In the genomic region with DNA sequence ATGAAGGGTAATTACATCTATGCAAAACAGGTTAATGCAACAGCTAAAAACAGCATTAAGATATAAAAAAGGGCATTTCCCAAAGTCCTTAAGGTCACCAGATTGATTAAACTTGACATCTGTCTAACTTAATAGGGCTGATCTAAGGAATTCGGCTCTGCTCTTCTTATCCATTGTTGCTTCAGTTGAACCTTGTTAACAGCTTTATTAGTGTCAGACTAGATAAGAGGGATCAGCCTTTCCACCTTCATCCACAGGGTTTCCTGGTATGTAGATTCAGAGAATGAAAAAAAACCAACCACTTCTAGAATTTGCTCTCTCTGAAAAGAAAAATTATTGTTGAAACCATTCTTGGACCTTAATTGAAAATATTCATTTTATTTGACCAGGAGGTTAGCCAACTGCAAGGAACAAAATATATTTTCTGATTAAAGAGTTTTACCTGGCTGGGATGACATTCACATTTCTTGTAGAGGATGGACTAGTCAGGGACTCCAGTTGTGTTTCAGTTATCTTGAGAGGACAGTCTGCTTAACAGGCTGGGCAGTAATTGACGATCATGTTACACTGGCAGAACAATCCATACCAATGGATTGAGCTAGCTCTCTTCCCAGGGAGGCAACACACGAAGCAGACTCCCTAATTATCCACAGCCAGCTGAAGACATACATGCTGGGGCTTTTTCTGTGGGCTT, we compare ENCODE assay signal across 24 cellular contexts.
DNase-seq lines count a peak whose midpoint lies in the region; ATAC-seq and TF ChIP-seq lines count a peak whose summit lies in the region.
"Had no signal": no experiment of that assay in that cellular context is flagged by ENCODE, and none has a peak within 500 bp of the region (broad histone marks: within the 10 kb centered on the region; RNA-seq: fewer than 3 reads in every experiment).

No MANE protein-coding gene starts in this region.

- H3K9me3 ChIP-seq in HUES6 (ENCODE audit: control insufficient read depth, insufficient read depth, low read depth, low read length) (no peaks in the 10 kb centered on the region), PC-9 (ENCODE audit: insufficient read depth, low read depth) (no peaks in the 10 kb centered on the region), mesodermal cell (ENCODE audit: control insufficient read depth, low read length) (no peaks in the 10 kb centered on the region)
- H3K9me3 ChIP-seq: heart right ventricle, left lung, testis had no signal

- no peaks in the 10 kb centered on the region for H3K27me3 ChIP-seq in HUES6 (ENCODE audit: control insufficient read depth, insufficient read depth, low read length)
- H3K27me3 ChIP-seq in PC-9 (ENCODE audit: insufficient read depth, low read depth) = no peaks in the 10 kb centered on the region
- H3K27me3 ChIP-seq: heart right ventricle, left lung, testis had no signal

- POLR2A ChIA-PET in PC-9 (lab: Charles Lee; ENCODE audit: unreplicated experiment) = no interaction called here

- no peaks in the 10 kb centered on the region for H4K20me1 ChIP-seq in PC-9 (ENCODE audit: insufficient read depth)

- BruUV-seq in PC-9 (replicated peaks; lab: Mats Ljungman, UMichigan) = no TSS peak

- H3K79me2 ChIP-seq in PC-9 (ENCODE audit: low read depth) = no peaks in the 10 kb centered on the region

- H3K4me1 ChIP-seq in HUES6 (ENCODE audit: control insufficient read depth, insufficient read depth, low read length) (peaks cover 45% of the 10 kb centered on the region), PC-9 (replicated peaks; ENCODE audit: insufficient read depth) (no peaks in the 10 kb centered on the region), mesodermal cell (ENCODE audit: control insufficient read depth, insufficient read depth, low read length, poor library complexity, severe bottlenecking) (peaks cover 13% of the 10 kb centered on the region)
- H3K4me1 ChIP-seq: left lung, testis had no signal

- 24% methylated on average over 3 of the region's 3 CpGs; no CpG with 5 or more reads in 1 of the 2 experiments for WGBS in mesodermal cell (ENCODE audit: insufficient coverage in 2 of 2), 2 experiments

- 0 out of 2 replicates have a peak overlapping the region, but pooled peaks have one; percentile 48 for H2AFZ ChIP-seq in PC-9

- no peak for TF ChIP-seq POLR2A in GM18505 (IDR thresholded peaks at IDR 0.05; ENCODE audit: borderline replicate concordance, extremely low read depth, insufficient read depth, insufficient read length)

- CTCF ChIA-PET in PC-9 (lab: Charles Lee) = no interaction called here

- H3K27ac ChIP-seq in HUES6 (ENCODE audit: low read depth, low read length) (no peak overlapping the region; the same call in 1 of the 2 replicates), PC-9 (no peak overlapping the region), mesodermal cell (ENCODE audit: low read depth, low read length, severe bottlenecking) (peak overlapping the region; percentile 0)
- H3K27ac ChIP-seq: heart right ventricle, left lung, SK-N-MC, testis had no signal

- ATAC-seq in GM21786 (IDR thresholded peaks at IDR 0.05; ENCODE audit: unreplicated experiment) (no peak), GM18505 (IDR thresholded peaks at IDR 0.05; ENCODE audit: unreplicated experiment) (no peak), GM18858 (IDR thresholded peaks at IDR 0.05; ENCODE audit: unreplicated experiment) (no peak)
- ATAC-seq: heart right ventricle; K562; left lung; naive thymus-derived CD8-positive, alpha-beta T cell; T-helper 17 cell had no signal

- no peak overlapping the region for H3K4me2 ChIP-seq in PC-9

- peak overlapping the region; percentile 16 for H3K9ac ChIP-seq in HUES6 (ENCODE audit: low read length)

- no peak overlapping the region for H3K4me3 ChIP-seq in HUES6 (ENCODE audit: low read depth, low read length)
- no peak overlapping the region for H3K4me3 ChIP-seq in PC-9
- no peak overlapping the region for H3K4me3 ChIP-seq in mesodermal cell (ENCODE audit: extremely low read depth, insufficient read depth, low read length, poor library complexity, severe bottlenecking)
- H3K4me3 ChIP-seq: heart right ventricle, K562, left lung, SK-N-MC, testis had no signal

- H3K36me3 ChIP-seq in HUES6 (ENCODE audit: control insufficient read depth, insufficient read depth, low read length) = no peaks in the 10 kb centered on the region
- H3K36me3 ChIP-seq in PC-9 (ENCODE audit: low read depth) = no peaks in the 10 kb centered on the region
- no peaks in the 10 kb centered on the region for H3K36me3 ChIP-seq in mesodermal cell (ENCODE audit: control insufficient read depth, insufficient read depth, low read length)
- H3K36me3 ChIP-seq: heart right ventricle, left lung had no signal

- intact Hi-C loops in PC-9 (cut with micrococcal nuclease; ENCODE audit: unreplicated experiment) = no loop called here

- DNase-seq in ELF-1 (ENCODE audit: low read depth, low spot score) (peak; percentile 27), PC-9 (no peak)
- DNase-seq: activated CD4-positive, alpha-beta T cell treated with anti-CD3 and anti-CD28 coated beads for 4 hours; activated CD8-positive, alpha-beta memory T cell treated with anti-CD3 and anti-CD28 coated beads for 24 hours; activated T-cell treated with anti-CD3 and anti-CD28 coated beads, Interleukin-2, amount 50 U/mL, for 24 hours; effector CD8-positive, alpha-beta T cell; erythroblast; foreskin fibroblast; heart right ventricle; left lung; naive thymus-derived CD8-positive, alpha-beta T cell; NCI-H1694; NCI-H446; stimulated activated CD4-positive, alpha-beta T cell treated with anti-CD3 and anti-CD28 coated beads, Interleukin-4, amount 100 ng/mL, for 24 hours; stimulated activated naive CD4-positive, alpha-beta T cell treated with Interleukin-2 at 50 U/mL for 16 hours; T-helper 17 cell; testis had no signal

- no peaks in the 10 kb centered on the region for H3K9me2 ChIP-seq in PC-9 (ENCODE audit: insufficient read depth)

- TF ChIP-seq CTCF in PC-9 (conservative IDR thresholded peaks at IDR 0.05) = no peak

- H3F3A ChIP-seq in PC-9 (ENCODE audit: insufficient read depth, low read depth) = no peaks in the 10 kb centered on the region
